In the genomic region with DNA sequence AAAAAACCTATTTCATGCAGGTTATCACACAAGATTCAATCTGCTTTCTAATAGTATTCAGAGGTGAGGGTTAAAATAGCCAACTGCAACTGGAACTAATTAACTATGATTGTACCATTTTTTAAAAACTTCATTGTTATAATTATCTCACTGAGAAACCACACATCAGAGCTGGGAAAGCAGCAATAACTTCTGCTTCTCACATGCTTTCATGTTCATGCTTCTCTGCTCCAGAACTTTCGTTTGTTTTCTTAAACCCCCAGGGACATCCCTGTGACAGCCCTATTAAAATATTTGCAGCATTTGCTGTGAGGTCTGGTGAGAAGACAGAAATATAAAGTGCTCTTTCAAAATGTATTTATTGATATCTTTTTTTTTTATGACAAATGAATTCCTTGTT, we compare ENCODE assay signal across 19 cellular contexts.
DNase-seq lines count a peak whose midpoint lies in the region; ATAC-seq and TF ChIP-seq lines count a peak whose summit lies in the region.
"Had no signal": no experiment of that assay in that cellular context is flagged by ENCODE, and none has a peak within 500 bp of the region (broad histone marks: within the 10 kb centered on the region; RNA-seq: fewer than 3 reads in every experiment).

No MANE protein-coding gene starts in this region.

- H3K9me3 Mint-ChIP-seq in osteocyte (ENCODE audit: unreplicated experiment) (peaks cover 19% of the 10 kb centered on the region), WTC11 (peaks cover 21% of the 10 kb centered on the region)

- H3K27me3 Mint-ChIP-seq in osteocyte (ENCODE audit: unreplicated experiment) (no peaks in the 10 kb centered on the region), WTC11 (ENCODE audit: low read depth) (no peaks in the 10 kb centered on the region)
- H3K27me3 Mint-ChIP-seq: T-cell had no signal

- peaks cover 27% of the 10 kb centered on the region for H3K4me1 Mint-ChIP-seq in osteocyte (ENCODE audit: unreplicated experiment)
- peaks cover 10% of the 10 kb centered on the region for H3K4me1 Mint-ChIP-seq in WTC11
- H3K4me1 Mint-ChIP-seq: T-cell had no signal

- H3K4me3 Mint-ChIP-seq in osteocyte (ENCODE audit: unreplicated experiment): no peak overlapping the region
- no peak overlapping the region for H3K4me3 Mint-ChIP-seq in WTC11
- H3K4me3 Mint-ChIP-seq: T-cell had no signal

- ATAC-seq in HG03342 (IDR thresholded peaks at IDR 0.05; ENCODE audit: unreplicated experiment) (no peak), WTC11 (no peak), GM21737 (IDR thresholded peaks at IDR 0.05; ENCODE audit: unreplicated experiment) (no peak), GM19324 (IDR thresholded peaks at IDR 0.05; ENCODE audit: low FRiP score, unreplicated experiment) (no peak)
- ATAC-seq: T-cell, upper lobe of right lung had no signal

- CTCF ChIA-PET in WTC11 (lab: Charles Lee): no interaction called here

- POLR2A ChIA-PET in WTC11 (lab: Charles Lee): no interaction called here

- H3K27ac Mint-ChIP-seq in osteocyte (ENCODE audit: unreplicated experiment) (peak overlapping the region; percentile 48), WTC11 (no peak overlapping the region)
- H3K27ac Mint-ChIP-seq: T-cell had no signal

- H3K36me3 Mint-ChIP-seq in osteocyte (ENCODE audit: unreplicated experiment) (no peaks in the 10 kb centered on the region), WTC11 (peaks cover 15% of the 10 kb centered on the region)
- H3K36me3 Mint-ChIP-seq: T-cell had no signal

- TF ChIP-seq CTCF in osteocyte (IDR thresholded peaks at IDR 0.05) (no peak), WTC11 (IDR thresholded peaks at IDR 0.05) (no peak)

- peak; percentile 71 for DNase-seq in EL
- DNase-seq in OCI-M1 (lab: John Stamatoyannopoulos, UW): peak; percentile 21
- DNase-seq in fibroblast of gingiva (ENCODE audit: low read depth): peak; percentile 62
- no peak for DNase-seq in osteocyte (ENCODE audit: extremely low spot score, unreplicated experiment)
- DNase-seq in WTC11 (ENCODE audit: low spot score): no peak
- DNase-seq: activated naive CD4-positive, alpha-beta T cell treated with anti-CD3 and anti-CD28 coated beads, Interleukin-2, amount 50 U/mL, for 16 hours; DMS53; effector CD4-positive, alpha-beta T cell; glutamatergic neuron; Kasumi-1; NCI-H146; NCI-H524; Peyer's patch; stimulated activated naive CD4-positive, alpha-beta T cell; T-cell; upper lobe of right lung had no signal

TF ChIP-seq in WTC11, 78 proteins besides CTCF, POLR2A, EP300 and RAD21 (continues in another document):
- no peak for TF ChIP-seq CREB1 (CRISPR knock-in tag; IDR thresholded peaks at IDR 0.05)
- no peak for TF ChIP-seq IRF2 (CRISPR knock-in tag; IDR thresholded peaks at IDR 0.05; ENCODE audit: borderline replicate concordance, low read depth)
- no peak for TF ChIP-seq NFATC4 (CRISPR knock-in tag; IDR thresholded peaks at IDR 0.05)
- TF ChIP-seq ZNF671 (CRISPR knock-in tag; IDR thresholded peaks at IDR 0.05): no peak
- TF ChIP-seq NR1H2 (CRISPR knock-in tag; IDR thresholded peaks at IDR 0.05): no peak
- no peak for TF ChIP-seq ZNF317 (CRISPR knock-in tag; IDR thresholded peaks at IDR 0.05; ENCODE audit: borderline replicate concordance, low read depth)
- TF ChIP-seq, protein P1, sequence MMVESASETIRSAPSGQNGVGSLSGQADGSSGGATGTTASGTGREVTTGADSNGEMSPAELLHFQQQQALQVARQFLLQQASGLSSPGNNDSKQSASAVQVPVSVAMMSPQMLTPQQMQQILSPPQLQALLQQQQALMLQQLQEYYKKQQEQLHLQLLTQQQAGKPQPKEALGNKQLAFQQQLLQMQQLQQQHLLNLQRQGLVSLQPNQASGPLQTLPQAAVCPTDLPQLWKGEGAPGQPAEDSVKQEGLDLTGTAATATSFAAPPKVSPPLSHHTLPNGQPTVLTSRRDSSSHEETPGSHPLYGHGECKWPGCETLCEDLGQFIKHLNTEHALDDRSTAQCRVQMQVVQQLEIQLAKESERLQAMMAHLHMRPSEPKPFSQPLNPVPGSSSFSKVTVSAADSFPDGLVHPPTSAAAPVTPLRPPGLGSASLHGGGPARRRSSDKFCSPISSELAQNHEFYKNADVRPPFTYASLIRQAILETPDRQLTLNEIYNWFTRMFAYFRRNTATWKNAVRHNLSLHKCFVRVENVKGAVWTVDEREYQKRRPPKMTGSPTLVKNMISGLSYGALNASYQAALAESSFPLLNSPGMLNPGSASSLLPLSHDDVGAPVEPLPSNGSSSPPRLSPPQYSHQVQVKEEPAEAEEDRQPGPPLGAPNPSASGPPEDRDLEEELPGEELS (CRISPR knock-in tag; IDR thresholded peaks at IDR 0.05): no peak
- TF ChIP-seq ARID4B (CRISPR knock-in tag; IDR thresholded peaks at IDR 0.05; ENCODE audit: borderline replicate concordance): no peak
- TF ChIP-seq JAZF1 (CRISPR knock-in tag; IDR thresholded peaks at IDR 0.05): no peak
- TF ChIP-seq ZNF121 (CRISPR knock-in tag; IDR thresholded peaks at IDR 0.05): no peak
- no peak for TF ChIP-seq NR3C1 (CRISPR knock-in tag; conservative IDR thresholded peaks at IDR 0.05; ENCODE audit: low read depth)
- TF ChIP-seq PRDM15 (CRISPR knock-in tag; IDR thresholded peaks at IDR 0.05): no peak
- TF ChIP-seq ZNF425 (CRISPR knock-in tag; conservative IDR thresholded peaks at IDR 0.05): no peak

Comparison
In these comparisons a context has a peak if more than half of its experiments do, and no peak if none do; other contexts are left out.
1. DNase-seq: peak in EL (single experiment), OCI-M1 (single experiment) and fibroblast of gingiva (single experiment); none in osteocyte (single experiment) and WTC11 (single experiment).